In the genomic region with DNA sequence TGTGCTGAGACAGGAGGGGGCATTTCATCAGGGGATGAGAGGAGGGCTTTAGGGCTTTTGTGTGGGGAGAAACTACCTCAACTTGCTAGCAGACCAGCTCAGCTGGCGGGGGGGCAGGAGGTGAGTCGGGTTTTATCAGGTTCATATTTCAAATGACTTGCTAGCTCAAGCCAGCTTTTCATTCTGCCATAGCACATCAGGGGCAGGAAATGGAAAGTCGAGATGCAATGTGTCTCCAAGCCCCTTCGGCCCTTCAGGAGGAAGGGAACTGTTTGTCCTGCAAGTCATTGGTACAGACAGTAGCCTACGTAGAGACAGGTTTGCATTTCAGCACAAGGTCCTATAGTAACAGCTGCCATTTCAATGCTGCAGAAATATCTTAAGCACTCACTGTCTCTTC, we compare ENCODE assay signal across 13 cellular contexts.
DNase-seq lines count a peak whose midpoint lies in the region; ATAC-seq, FAIRE-seq and TF ChIP-seq lines count a peak whose summit lies in the region.
"Had no signal": no experiment of that assay in that cellular context is flagged by ENCODE, and none has a peak within 500 bp of the region (broad histone marks: within the 10 kb centered on the region; RNA-seq: fewer than 3 reads in every experiment).

No MANE protein-coding gene starts in this region.

- no peaks in the 10 kb centered on the region for H3K27me3 ChIP-seq in CD8-positive, alpha-beta T cell (ENCODE audit: insufficient read depth, low read length)
- H3K27me3 ChIP-seq in bronchial epithelial cell (ENCODE audit: control insufficient read depth, insufficient read depth, low read length) (no peaks in the 10 kb centered on the region), neural progenitor cell (no peaks in the 10 kb centered on the region), hepatocyte (no peaks in the 10 kb centered on the region)
- H3K27me3 ChIP-seq: cardiac muscle cell had no signal

- ATAC-seq in CD8-positive, alpha-beta T cell = no peak
- no peak for ATAC-seq in GM21367 (IDR thresholded peaks at IDR 0.05; ENCODE audit: unreplicated experiment)

- H3K4me2 ChIP-seq in neural progenitor cell (no peak overlapping the region), hepatocyte (no peak overlapping the region)
- H3K4me2 ChIP-seq: smooth muscle cell had no signal

- H2AFZ ChIP-seq in neural progenitor cell (replicated peaks) (no peak overlapping the region), hepatocyte (no peak overlapping the region)

- peak; percentile 47 for FAIRE-seq in bronchial epithelial cell (lab: Jason Lieb, UNC)

- peaks cover 19% of the 10 kb centered on the region for H3K4me1 ChIP-seq in CD8-positive, alpha-beta T cell (ENCODE audit: insufficient read depth, low read length)
- H3K4me1 ChIP-seq in neural progenitor cell (peaks cover 9% of the 10 kb centered on the region), hepatocyte (ENCODE audit: insufficient read depth) (peaks cover 40% of the 10 kb centered on the region)

- no peak overlapping the region for H3K4me3 ChIP-seq in CD8-positive, alpha-beta T cell (ENCODE audit: low read depth, low read length)
- no peak overlapping the region for H3K4me3 ChIP-seq in bronchial epithelial cell (ENCODE audit: low read depth, low read length)
- H3K4me3 ChIP-seq in neural progenitor cell = no peak overlapping the region
- no peak overlapping the region for H3K4me3 ChIP-seq in hepatocyte
- H3K4me3 ChIP-seq: cardiac muscle cell, smooth muscle cell had no signal

- H3K36me3 ChIP-seq in CD8-positive, alpha-beta T cell (ENCODE audit: insufficient read depth, low read length) = no peaks in the 10 kb centered on the region
- H3K36me3 ChIP-seq in bronchial epithelial cell (ENCODE audit: control insufficient read depth, insufficient read depth, low read length) = no peaks in the 10 kb centered on the region
- H3K36me3 ChIP-seq in neural progenitor cell = no peaks in the 10 kb centered on the region
- H3K36me3 ChIP-seq in hepatocyte (replicated peaks; ENCODE audit: insufficient read depth, low read depth) = no peaks in the 10 kb centered on the region
- H3K36me3 ChIP-seq: cardiac muscle cell had no signal

- H4K20me1 ChIP-seq in neural progenitor cell (ENCODE audit: low read depth) = no peaks in the 10 kb centered on the region
- no peaks in the 10 kb centered on the region for H4K20me1 ChIP-seq in hepatocyte (ENCODE audit: insufficient read depth, poor library complexity, severe bottlenecking)

- no peaks in the 10 kb centered on the region for H3F3A ChIP-seq in neural progenitor cell (ENCODE audit: low read depth)

- no peak overlapping the region for H3K9ac ChIP-seq in neural progenitor cell

- peak overlapping the region; percentile 36 for H3K4me3 Mint-ChIP-seq in CD8-positive, alpha-beta T cell
- no peak overlapping the region for H3K4me3 Mint-ChIP-seq in neural progenitor cell

- no peak for TF ChIP-seq CTCF in CD8-positive, alpha-beta T cell (IDR thresholded peaks at IDR 0.05)
- TF ChIP-seq CTCF in bronchial epithelial cell (IDR thresholded peaks at IDR 0.05; ENCODE audit: insufficient read depth, low read length, severe bottlenecking) (no peak), neural progenitor cell (IDR thresholded peaks at IDR 0.05) (no peak), hepatocyte (IDR thresholded peaks at IDR 0.05; ENCODE audit: poor library complexity) (no peak)

- H3K27ac ChIP-seq in CD8-positive, alpha-beta T cell (ENCODE audit: low read depth, low read length) = no peak overlapping the region
- H3K27ac ChIP-seq in neural progenitor cell (no peak overlapping the region), hepatocyte (no peak overlapping the region)
- H3K27ac ChIP-seq: cardiac muscle cell had no signal

- peak; percentile 10 for DNase-seq in NCI-H748 (lab: John Stamatoyannopoulos, UW; ENCODE audit: unreplicated experiment)
- no peak for DNase-seq in NCI-H748 treated with DMSO at 0.1 percent for 48 hours (lab: John Stamatoyannopoulos, UW)
- no peak for DNase-seq in CD8-positive, alpha-beta T cell
- DNase-seq in bronchial epithelial cell (ENCODE audit: low read depth) = no peak
- DNase-seq in neural progenitor cell (ENCODE audit: low spot score) = no peak
- DNase-seq in NCI-H146 treated with DMSO at 0.1 percent for 48 hours (lab: John Stamatoyannopoulos, UW; ENCODE audit: unreplicated experiment) = no peak
- DNase-seq in hepatocyte (ENCODE audit: low spot score) = no peak
- DNase-seq: activated T-cell treated with anti-CD3 and anti-CD28 coated beads, Interleukin-2, amount 50 U/mL, for 72 hours; immature natural killer cell; NCI-H345 had no signal

- no peaks in the 10 kb centered on the region for H3K9me3 ChIP-seq in CD8-positive, alpha-beta T cell (ENCODE audit: low read length)
- H3K9me3 ChIP-seq in neural progenitor cell (ENCODE audit: low read depth) = no peaks in the 10 kb centered on the region
- H3K9me3 ChIP-seq in hepatocyte (ENCODE audit: low read depth) = no peaks in the 10 kb centered on the region

- no peaks in the 10 kb centered on the region for H3K36me3 Mint-ChIP-seq in CD8-positive, alpha-beta T cell
- no peaks in the 10 kb centered on the region for H3K36me3 Mint-ChIP-seq in neural progenitor cell

- CTCF ChIA-PET in CD8-positive, alpha-beta T cell (lab: Charles Lee) = no interaction called here

- H3K27ac Mint-ChIP-seq in CD8-positive, alpha-beta T cell = no peak overlapping the region
- H3K27ac Mint-ChIP-seq in neural progenitor cell = peak overlapping the region; percentile 87
- H3K27ac Mint-ChIP-seq: activated T-cell treated with anti-CD3 and anti-CD28 coated beads, Interleukin-2, amount 50 U/mL, for 72 hours had no signal

- 61% methylated on average over 5 of the region's 5 CpGs for WGBS in hepatocyte (ENCODE audit: low lambda C conversion rate, missing lambda C conversion rate)

- POLR2A ChIA-PET in CD8-positive, alpha-beta T cell (lab: Charles Lee) = interaction anchor here (0.6 kb wide), 1 partner anchor 377 kb away, joined by 3 read pairs; no protein-coding TSS in a partner anchor

- no peaks in the 10 kb centered on the region for H3K9me3 Mint-ChIP-seq in CD8-positive, alpha-beta T cell
- peaks cover 2% of the 10 kb centered on the region for H3K9me3 Mint-ChIP-seq in neural progenitor cell
- H3K9me3 Mint-ChIP-seq: immature natural killer cell had no signal

- intact Hi-C loops in CD8-positive, alpha-beta T cell (cut with DNase I, micrococcal nuclease) = no loop called here

- H3K79me2 ChIP-seq in neural progenitor cell (ENCODE audit: low read depth) = no peaks in the 10 kb centered on the region
- H3K79me2 ChIP-seq in hepatocyte = no peaks in the 10 kb centered on the region

- no peaks in the 10 kb centered on the region for H3K27me3 Mint-ChIP-seq in CD8-positive, alpha-beta T cell (ENCODE audit: low read depth)
- H3K27me3 Mint-ChIP-seq in neural progenitor cell (ENCODE audit: insufficient read depth, low read depth) = peaks cover 3% of the 10 kb centered on the region

- no peaks in the 10 kb centered on the region for H3K9me2 ChIP-seq in hepatocyte (replicated peaks; ENCODE audit: insufficient read depth)

- peaks cover 26% of the 10 kb centered on the region for H3K4me1 Mint-ChIP-seq in CD8-positive, alpha-beta T cell (ENCODE audit: low read depth)
- H3K4me1 Mint-ChIP-seq in neural progenitor cell = peaks cover 59% of the 10 kb centered on the region
